Comparison of ENCODE assay signal across 13 cellular contexts in the genomic region with DNA sequence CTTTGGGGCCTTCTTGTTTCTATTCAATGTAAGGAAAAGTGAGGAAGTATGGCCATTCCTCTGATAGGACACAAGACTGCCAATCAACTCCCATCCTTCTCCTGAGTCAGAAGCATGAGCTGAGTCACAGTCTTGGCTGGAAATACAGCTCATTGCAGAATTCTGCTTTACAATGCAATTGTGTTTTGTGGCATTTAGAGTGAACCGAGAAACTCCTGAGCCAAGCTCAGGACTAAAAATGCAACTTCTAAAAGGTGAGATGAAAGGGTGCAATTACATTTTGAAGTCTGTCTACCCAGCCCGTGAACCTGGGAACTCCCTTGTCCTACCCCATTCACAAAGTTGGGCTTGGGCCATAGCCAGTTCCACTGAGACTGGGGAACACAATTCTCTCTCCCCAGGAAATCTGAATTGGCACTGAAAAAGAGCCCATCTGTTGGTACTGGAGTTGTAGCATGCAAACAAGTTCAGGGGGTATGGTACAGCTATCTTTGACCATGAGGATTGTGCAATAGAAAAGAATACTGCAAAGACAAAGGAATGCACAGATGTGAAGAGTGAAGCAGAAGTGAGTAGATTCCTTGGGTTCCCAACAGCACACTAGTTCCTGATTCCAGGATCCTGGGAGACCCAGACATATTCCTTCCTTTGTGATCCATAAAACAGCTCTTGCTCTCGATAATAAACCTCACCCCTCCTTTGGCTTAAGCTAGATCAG. TPM values are rescaled to one million over a fixed set of nuclear protein-coding genes. Genes with fewer than 3 reads are reported as not detected.
A peak's percentile ranks its signal among the peaks of the same experiment; 100 is the strongest.
DNase-seq lines count a peak whose midpoint lies in the region; ATAC-seq, FAIRE-seq and TF ChIP-seq lines count a peak whose summit lies in the region.
"Had no signal": no experiment of that assay in that cellular context is flagged by ENCODE, and none has a peak within 500 bp of the region (broad histone marks: within the 10 kb centered on the region; RNA-seq: fewer than 3 reads in every experiment).

No MANE protein-coding gene starts in this region.

- H3K27ac ChIP-seq in right atrium auricular region (peak overlapping the region in 1 of 2 donors; percentile 58), thoracic aorta (peak overlapping the region in 1 of 2 donors; percentile 12)

- H3K36me3 ChIP-seq in right atrium auricular region (peaks cover 5% of the 10 kb centered on the region), thoracic aorta (peaks cover 5% of the 10 kb centered on the region)

- H3K4me3 ChIP-seq in right atrium auricular region = no peak overlapping the region
- H3K4me3 ChIP-seq in thoracic aorta = no peak overlapping the region

- ATAC-seq in left cardiac atrium = peak; percentile 25 to 87
- ATAC-seq in thoracic aorta (ENCODE audit: insufficient number of reproducible peaks, low FRiP score, low read depth) = peak; percentile 28
- ATAC-seq in GM21423 (IDR thresholded peaks at IDR 0.05; ENCODE audit: unreplicated experiment) = no peak
- ATAC-seq in HG02759 (IDR thresholded peaks at IDR 0.05; ENCODE audit: unreplicated experiment) = no peak
- ATAC-seq: activated CD8-positive, alpha-beta T cell treated with anti-CD3 and anti-CD28 coated beads, Interleukin-2, amount 10 ng/mL, durations not matched to agents 7 days and 5 days had no signal

- H3K9me3 ChIP-seq in right atrium auricular region = no peaks in the 10 kb centered on the region
- no peaks in the 10 kb centered on the region for H3K9me3 ChIP-seq in thoracic aorta

- H3K27me3 ChIP-seq in right atrium auricular region (no peaks in the 10 kb centered on the region), thoracic aorta (replicated peaks; ENCODE audit: insufficient read depth) (no peaks in the 10 kb centered on the region)

- intact Hi-C loops in left cardiac atrium (cut with DNase I) = no loop called here

- peaks cover 0 to 16% of the 10 kb centered on the region in 2 donors for H3K4me1 ChIP-seq in right atrium auricular region
- H3K4me1 ChIP-seq in thoracic aorta (ENCODE audit: control insufficient read depth in 1 of 2, low read depth in 2 of 2) = peaks cover 0 to 7% of the 10 kb centered on the region in 2 donors

- no peak for TF ChIP-seq CTCF in right atrium auricular region (IDR thresholded peaks at IDR 0.05)
- TF ChIP-seq CTCF in thoracic aorta (IDR thresholded peaks at IDR 0.05) = no peak

- DNase-seq in left cardiac atrium (no peak), right atrium auricular region (ENCODE audit: low spot score) (no peak), RCC 7860 (ENCODE audit: low spot score) (peak; percentile 7), fibroblast of peridontal ligament (ENCODE audit: extremely low read depth) (peak; percentile 81), thoracic aorta (ENCODE audit: low spot score) (no peak), NCI-H1105 treated with DMSO at 0.1 percent for 48 hours (lab: John Stamatoyannopoulos, UW) (no peak)
- DNase-seq: activated CD8-positive, alpha-beta T cell treated with anti-CD3 and anti-CD28 coated beads, Interleukin-2, amount 10 ng/mL, durations not matched to agents 7 days and 5 days; H7; hippocampal formation; NCI-H187 had no signal

- no peak for FAIRE-seq in RCC 7860 (lab: Jason Lieb, UNC)

RNA-seq across cellular contexts. Expression of a gene that starts 43.1 kb away (rescaled TPM):
- not detected for total RNA-seq in left cardiac atrium
- not detected for total RNA-seq in right atrium auricular region
- total RNA-seq in thoracic aorta = not detected
- total RNA-seq: activated CD8-positive, alpha-beta T cell treated with anti-CD3 and anti-CD28 coated beads, Interleukin-2, amount 10 ng/mL, durations not matched to agents 7 days and 5 days; H7; temporal lobe had no signal

RNA-seq across cellular contexts. Expression of a gene that starts 54.4 kb away (rescaled TPM):
- total RNA-seq in left cardiac atrium (10 to 100 TPM; 10.2 to 18.1 TPM), right atrium auricular region (10 to 100 TPM; 13.5 to 16.9 TPM), thoracic aorta (10 to 100 TPM in 1 of 2 donors, 1 to 10 TPM in 1; 9.2 to 10.9 TPM)

Comparison
In these comparisons a context has a peak if more than half of its experiments do, and no peak if none do; other contexts are left out.
1. ATAC-seq: peak in left cardiac atrium (2 of 2) and thoracic aorta (single experiment); none in GM21423 (single experiment) and HG02759 (single experiment).
2. DNase-seq: peak in RCC 7860 (single experiment) and fibroblast of peridontal ligament (single experiment); none in left cardiac atrium (single experiment), right atrium auricular region (single experiment), thoracic aorta (single experiment) and NCI-H1105 treated with DMSO at 0.1 percent for 48 hours (single experiment).